In genomic region chr1:247883346-247883745, GRCh38 we compare ENCODE assay signal across 30 cellular contexts. TPM values are rescaled to one million over a fixed set of nuclear protein-coding genes. Genes with fewer than 3 reads are reported as not detected.
"Had no signal": no experiment of that assay in that cellular context is flagged by ENCODE, and none has a peak within 500 bp of the region (broad histone marks: within the 10 kb centered on the region; RNA-seq: fewer than 3 reads in every experiment).

No MANE protein-coding gene starts in this region.

- H3K4me1 ChIP-seq: colonic mucosa, esophagus squamous epithelium, gastrocnemius medialis, heart right ventricle, left lung, lower lobe of right lung had no signal

- DNase-seq: colonic mucosa; cortex of kidney; effector CD8-positive, alpha-beta T cell; effector memory CD8-positive, alpha-beta T cell; endodermal cell; erythroblast; esophagus squamous epithelium; foreskin fibroblast; foreskin melanocyte; gastrocnemius medialis; glutamatergic neuron; heart right ventricle; hippocampal formation; left cardiac atrium; left lung; left ventricle myocardium superior; lower lobe of right lung; mesenchymal stem cell; midbrain had no signal

- H3K27ac Mint-ChIP-seq: dendritic cell treated with granulocyte-macrophage colony-stimulating factor and Interleukin-4, amounts not matched to agents 40 ng/mL and 50 ng/mL, for 4 days; effector memory CD8-positive, alpha-beta T cell; endodermal cell had no signal

- ATAC-seq: effector memory CD8-positive, alpha-beta T cell; esophagus mucosa; gastrocnemius medialis; heart right ventricle; left cardiac atrium; left lung; left ventricle myocardium superior; lower lobe of right lung had no signal

- H3K4me3 ChIP-seq: colonic mucosa, esophagus squamous epithelium, gastrocnemius medialis, heart right ventricle, left lung, lower lobe of right lung had no signal

- H3K27me3 ChIP-seq: colonic mucosa, esophagus squamous epithelium, gastrocnemius medialis, heart right ventricle, left lung had no signal

- H3K27ac ChIP-seq: colonic mucosa, epithelial cell of prostate, esophagus squamous epithelium, gastrocnemius medialis, heart right ventricle, left lung, lower lobe of right lung had no signal

- H3K36me3 ChIP-seq: colonic mucosa, esophagus squamous epithelium, gastrocnemius medialis, heart right ventricle, left lung, lower lobe of right lung had no signal

- H3K9me3 Mint-ChIP-seq: dendritic cell treated with granulocyte-macrophage colony-stimulating factor and Interleukin-4, amounts not matched to agents 40 ng/mL and 50 ng/mL, for 4 days had no signal

- H3K9me3 ChIP-seq: colonic mucosa, esophagus squamous epithelium, gastrocnemius medialis, heart right ventricle, left lung, lower lobe of right lung had no signal

- H3K27me3 Mint-ChIP-seq: dendritic cell treated with granulocyte-macrophage colony-stimulating factor and Interleukin-4, amounts not matched to agents 40 ng/mL and 50 ng/mL, for 4 days had no signal

- H3K4me1 Mint-ChIP-seq: endodermal cell had no signal

- H3K4me3 Mint-ChIP-seq: dendritic cell treated with granulocyte-macrophage colony-stimulating factor and Interleukin-4, amounts not matched to agents 40 ng/mL and 50 ng/mL, for 4 days; effector memory CD8-positive, alpha-beta T cell; endodermal cell had no signal

RNA-seq across cellular contexts. Expression of gene OR2W3, which starts 12.0 kb away (rescaled TPM):
- total RNA-seq: dermis microvascular lymphatic vessel endothelial cell, esophagus mucosa, left ventricle myocardium superior, lung microvascular endothelial cell had no signal

RNA-seq across cellular contexts. Expression of gene OR2T8, which starts 36.7 kb away (rescaled TPM):
- total RNA-seq: colonic mucosa, dermis microvascular lymphatic vessel endothelial cell, endodermal cell, esophagus mucosa, gastrocnemius medialis, glomerular endothelial cell, heart right ventricle, kidney epithelial cell, left cardiac atrium, left lung, left ventricle myocardium superior, lower lobe of right lung, lung microvascular endothelial cell, mucosa of gallbladder had no signal
- polyA plus RNA-seq: heart right ventricle, keratinocyte had no signal

RNA-seq across cellular contexts. Expression of gene OR2AJ1, which starts 41.3 kb away (rescaled TPM):
- total RNA-seq: colonic mucosa, dermis microvascular lymphatic vessel endothelial cell, endodermal cell, esophagus mucosa, esophagus squamous epithelium, gastrocnemius medialis, glomerular endothelial cell, heart right ventricle, kidney epithelial cell, left cardiac atrium, left lung, left ventricle myocardium superior, lower leg skin, lower lobe of right lung, lung microvascular endothelial cell, mononuclear cell, mucosa of gallbladder had no signal
- polyA plus RNA-seq: heart right ventricle, keratinocyte had no signal

RNA-seq across cellular contexts. Expression of gene OR11L1, which starts 41.6 kb away (rescaled TPM):
- total RNA-seq: colonic mucosa, dermis microvascular lymphatic vessel endothelial cell, endodermal cell, esophagus mucosa, esophagus squamous epithelium, gastrocnemius medialis, glomerular endothelial cell, heart right ventricle, kidney epithelial cell, left cardiac atrium, left lung, left ventricle myocardium superior, lower leg skin, lower lobe of right lung, lung microvascular endothelial cell, mononuclear cell, mucosa of gallbladder had no signal
- polyA plus RNA-seq: heart right ventricle, keratinocyte had no signal
